Comparison of ENCODE assay signal across 27 cellular contexts in genomic region chrX:124238268-124238667, GRCh38.
A peak's percentile ranks its signal among the peaks of the same experiment; 100 is the strongest.
DNase-seq lines count a peak whose midpoint lies in the region; ATAC-seq and TF ChIP-seq lines count a peak whose summit lies in the region.
"Had no signal": no experiment of that assay in that cellular context is flagged by ENCODE, and none has a peak within 500 bp of the region (broad histone marks: within the 10 kb centered on the region; RNA-seq: fewer than 3 reads in every experiment).

No MANE protein-coding gene starts in this region.

- no peaks in the 10 kb centered on the region for H3K9me3 Mint-ChIP-seq in activated CD4-positive, alpha-beta T cell treated with anti-CD3 and anti-CD28 coated beads for 36 hours (ENCODE audit: low read depth)
- H3K9me3 Mint-ChIP-seq in activated CD4-positive, alpha-beta T cell treated with anti-CD3 and anti-CD28 coated beads, Interleukin-2, amount 10 ng/mL, durations not matched to agents 7 days and 5 days: no peaks in the 10 kb centered on the region
- H3K9me3 Mint-ChIP-seq in activated T-helper 1 cell treated with anti-CD3 and anti-CD28 coated beads, Interleukin-12 subunit alpha, Interleukin-12 subunit beta, Interleukin-2, Interleukin-4 antibody, amounts not matched to agents 30 ng/mL and 10 ng/mL and 1 ng/mL, durations not matched to agents 14 hours and 24 hours and 36 hours: no peaks in the 10 kb centered on the region
- H3K9me3 Mint-ChIP-seq in naive thymus-derived CD4-positive, alpha-beta T cell: peaks cover 0 to 3% (median 0%) of the 10 kb centered on the region in 11 donors
- H3K9me3 Mint-ChIP-seq: stimulated activated naive B cell treated with anti-CD40 and anti-IgM and Interleukin-4, amounts not matched to agents 10 μg/mL and 1 μg/mL and 100 μg/mL, for 72 hours had no signal

- H3K4me1 Mint-ChIP-seq in activated CD4-positive, alpha-beta T cell treated with anti-CD3 and anti-CD28 coated beads for 36 hours: peaks cover 48% of the 10 kb centered on the region
- peaks cover 46% of the 10 kb centered on the region for H3K4me1 Mint-ChIP-seq in activated CD4-positive, alpha-beta T cell treated with anti-CD3 and anti-CD28 coated beads, Interleukin-2, amount 10 ng/mL, durations not matched to agents 7 days and 5 days
- H3K4me1 Mint-ChIP-seq in activated T-helper 1 cell treated with anti-CD3 and anti-CD28 coated beads, Interleukin-12 subunit alpha, Interleukin-12 subunit beta, Interleukin-2, Interleukin-4 antibody, amounts not matched to agents 30 ng/mL and 10 ng/mL and 1 ng/mL, durations not matched to agents 14 hours and 24 hours and 36 hours (ENCODE audit: low read depth): peaks cover 46% of the 10 kb centered on the region
- peaks cover 8 to 47% (median 32%) of the 10 kb centered on the region in 7 donors for H3K4me1 Mint-ChIP-seq in naive thymus-derived CD4-positive, alpha-beta T cell
- H3K4me1 Mint-ChIP-seq: CD14-positive monocyte had no signal

- H3K27ac ChIP-seq in naive thymus-derived CD4-positive, alpha-beta T cell (ENCODE audit: low read depth, low read length): no peak overlapping the region
- H3K27ac ChIP-seq in ascending aorta: no peak overlapping the region
- H3K27ac ChIP-seq: coronary artery, GM23248, ovary, PC-9, thoracic aorta had no signal

- no peaks in the 10 kb centered on the region for H3K36me3 ChIP-seq in naive thymus-derived CD4-positive, alpha-beta T cell (ENCODE audit: control insufficient read depth in 2 of 3, insufficient read depth in 3 of 3, low read length in 3 of 3)
- no peaks in the 10 kb centered on the region for H3K36me3 ChIP-seq in ascending aorta
- H3K36me3 ChIP-seq: ovary, thoracic aorta had no signal

- no peaks in the 10 kb centered on the region for H3K27me3 ChIP-seq in naive thymus-derived CD4-positive, alpha-beta T cell (ENCODE audit: control insufficient read depth in 2 of 2, insufficient read depth in 2 of 2, low read length in 2 of 2)
- no peaks in the 10 kb centered on the region for H3K27me3 ChIP-seq in ascending aorta
- H3K27me3 ChIP-seq: ovary had no signal

- POLR2A ChIA-PET in activated CD4-positive, alpha-beta T cell treated with anti-CD3 and anti-CD28 coated beads for 36 hours (lab: Charles Lee): interaction anchor here (1.0 to 1.1 kb wide), 2 partner anchors 19 to 21 kb away, joined by 3 to 7 read pairs; no protein-coding TSS in a partner anchor
- POLR2A ChIA-PET in activated CD4-positive, alpha-beta T cell treated with anti-CD3 and anti-CD28 coated beads, Interleukin-2, amount 10 ng/mL, durations not matched to agents 7 days and 5 days (lab: Charles Lee): no interaction called here
- POLR2A ChIA-PET in naive thymus-derived CD4-positive, alpha-beta T cell (lab: Charles Lee): no interaction called here

- TF ChIP-seq CTCF in ascending aorta (IDR thresholded peaks at IDR 0.05): no peak
- TF ChIP-seq CTCF in GM20000 (IDR thresholded peaks at IDR 0.05; ENCODE audit: extremely low read depth, missing control alignments): no peak

- peak overlapping the region; percentile 37 for H3K4me3 Mint-ChIP-seq in activated CD4-positive, alpha-beta T cell treated with anti-CD3 and anti-CD28 coated beads for 36 hours
- no peak overlapping the region for H3K4me3 Mint-ChIP-seq in activated CD4-positive, alpha-beta T cell treated with anti-CD3 and anti-CD28 coated beads, Interleukin-2, amount 10 ng/mL, durations not matched to agents 7 days and 5 days
- peak overlapping the region; percentile 41 for H3K4me3 Mint-ChIP-seq in activated T-helper 1 cell treated with anti-CD3 and anti-CD28 coated beads, Interleukin-12 subunit alpha, Interleukin-12 subunit beta, Interleukin-2, Interleukin-4 antibody, amounts not matched to agents 30 ng/mL and 10 ng/mL and 1 ng/mL, durations not matched to agents 14 hours and 24 hours and 36 hours
- H3K4me3 Mint-ChIP-seq in naive thymus-derived CD4-positive, alpha-beta T cell: no peak overlapping the region
- H3K4me3 Mint-ChIP-seq: CD14-positive monocyte; stimulated activated naive B cell treated with anti-CD40 and anti-IgM and Interleukin-4, amounts not matched to agents 10 μg/mL and 1 μg/mL and 100 μg/mL, for 72 hours had no signal

- H3K36me3 Mint-ChIP-seq in activated CD4-positive, alpha-beta T cell treated with anti-CD3 and anti-CD28 coated beads for 36 hours (ENCODE audit: low read depth): no peaks in the 10 kb centered on the region
- no peaks in the 10 kb centered on the region for H3K36me3 Mint-ChIP-seq in activated CD4-positive, alpha-beta T cell treated with anti-CD3 and anti-CD28 coated beads, Interleukin-2, amount 10 ng/mL, durations not matched to agents 7 days and 5 days (ENCODE audit: low read depth)
- no peaks in the 10 kb centered on the region for H3K36me3 Mint-ChIP-seq in activated T-helper 1 cell treated with anti-CD3 and anti-CD28 coated beads, Interleukin-12 subunit alpha, Interleukin-12 subunit beta, Interleukin-2, Interleukin-4 antibody, amounts not matched to agents 30 ng/mL and 10 ng/mL and 1 ng/mL, durations not matched to agents 14 hours and 24 hours and 36 hours (ENCODE audit: low read depth)
- peaks cover 0 to 4% (median 0%) of the 10 kb centered on the region in 5 donors for H3K36me3 Mint-ChIP-seq in naive thymus-derived CD4-positive, alpha-beta T cell
- H3K36me3 Mint-ChIP-seq: CD14-positive monocyte; stimulated activated naive B cell treated with anti-CD40 and anti-IgM and Interleukin-4, amounts not matched to agents 10 μg/mL and 1 μg/mL and 100 μg/mL, for 72 hours had no signal

- peaks cover 0 to 7% of the 10 kb centered on the region in 2 donors for H3K4me1 ChIP-seq in naive thymus-derived CD4-positive, alpha-beta T cell (ENCODE audit: control insufficient read depth in 2 of 2, insufficient read depth in 2 of 2, low read length in 2 of 2)
- H3K4me1 ChIP-seq in ascending aorta: no peaks in the 10 kb centered on the region

- peak overlapping the region; percentile 90 for H3K27ac Mint-ChIP-seq in activated CD4-positive, alpha-beta T cell treated with anti-CD3 and anti-CD28 coated beads for 36 hours
- H3K27ac Mint-ChIP-seq in activated CD4-positive, alpha-beta T cell treated with anti-CD3 and anti-CD28 coated beads, Interleukin-2, amount 10 ng/mL, durations not matched to agents 7 days and 5 days: no peak overlapping the region
- peak overlapping the region; percentile 82 for H3K27ac Mint-ChIP-seq in activated T-helper 1 cell treated with anti-CD3 and anti-CD28 coated beads, Interleukin-12 subunit alpha, Interleukin-12 subunit beta, Interleukin-2, Interleukin-4 antibody, amounts not matched to agents 30 ng/mL and 10 ng/mL and 1 ng/mL, durations not matched to agents 14 hours and 24 hours and 36 hours
- peak overlapping the region in 5 of 9 donors; percentile 14 to 50 (median 20) for H3K27ac Mint-ChIP-seq in naive thymus-derived CD4-positive, alpha-beta T cell
- H3K27ac Mint-ChIP-seq: CD14-positive monocyte; stimulated activated naive B cell treated with anti-CD40 and anti-IgM and Interleukin-4, amounts not matched to agents 10 μg/mL and 1 μg/mL and 100 μg/mL, for 72 hours had no signal

- peaks cover 2% of the 10 kb centered on the region for H3K27me3 Mint-ChIP-seq in activated CD4-positive, alpha-beta T cell treated with anti-CD3 and anti-CD28 coated beads for 36 hours
- H3K27me3 Mint-ChIP-seq in activated CD4-positive, alpha-beta T cell treated with anti-CD3 and anti-CD28 coated beads, Interleukin-2, amount 10 ng/mL, durations not matched to agents 7 days and 5 days: no peaks in the 10 kb centered on the region
- H3K27me3 Mint-ChIP-seq in activated T-helper 1 cell treated with anti-CD3 and anti-CD28 coated beads, Interleukin-12 subunit alpha, Interleukin-12 subunit beta, Interleukin-2, Interleukin-4 antibody, amounts not matched to agents 30 ng/mL and 10 ng/mL and 1 ng/mL, durations not matched to agents 14 hours and 24 hours and 36 hours (ENCODE audit: insufficient read depth): peaks cover 4% of the 10 kb centered on the region
- peaks cover 0 to 2% (median 0%) of the 10 kb centered on the region in 5 donors for H3K27me3 Mint-ChIP-seq in naive thymus-derived CD4-positive, alpha-beta T cell

- CTCF ChIA-PET in activated CD4-positive, alpha-beta T cell treated with anti-CD3 and anti-CD28 coated beads for 36 hours (lab: Charles Lee): interaction anchor here (0.8 to 1.4 kb wide), 5 partner anchors 9 to 168 kb away, joined by 3 to 5 read pairs (median 4); no protein-coding TSS in a partner anchor
- CTCF ChIA-PET in activated CD4-positive, alpha-beta T cell treated with anti-CD3 and anti-CD28 coated beads, Interleukin-2, amount 10 ng/mL, durations not matched to agents 7 days and 5 days (lab: Charles Lee): interaction anchor here (0.7 to 0.9 kb wide), 2 partner anchors 13 to 129 kb away, joined by 3 read pairs; no protein-coding TSS in a partner anchor
- CTCF ChIA-PET in naive thymus-derived CD4-positive, alpha-beta T cell (lab: Charles Lee): interaction anchor here (0.9 kb wide), 1 partner anchor 21 kb away, joined by 3 read pairs; no protein-coding TSS in a partner anchor

- no peak overlapping the region for H3K4me3 ChIP-seq in naive thymus-derived CD4-positive, alpha-beta T cell (ENCODE audit: low read length)
- H3K4me3 ChIP-seq in ascending aorta: no peak overlapping the region
- H3K4me3 ChIP-seq: coronary artery, GM23248, ovary, PC-9, skin epidermis, thoracic aorta had no signal

- intact Hi-C loops in activated CD4-positive, alpha-beta T cell treated with anti-CD3 and anti-CD28 coated beads for 36 hours (cut with DNase I, micrococcal nuclease): loop anchor here (1.0 to 10.0 kb wide), 7 partner anchors 20 to 1057 kb away; partner anchors contain the start of gene SH2D1A (in 1 of the 2)
- intact Hi-C loops in activated T-helper 1 cell treated with anti-CD3 and anti-CD28 coated beads, Interleukin-12 subunit alpha, Interleukin-12 subunit beta, Interleukin-2, Interleukin-4 antibody, amounts not matched to agents 30 ng/mL and 10 ng/mL and 1 ng/mL, durations not matched to agents 14 hours and 24 hours and 36 hours (cut with micrococcal nuclease): no loop called here
- intact Hi-C loops in naive thymus-derived CD4-positive, alpha-beta T cell (cut with micrococcal nuclease): no loop called here
- intact Hi-C loops in ascending aorta (cut with DNase I): no loop called here

- peak; percentile 14 for DNase-seq in activated CD4-positive, alpha-beta T cell treated with anti-CD3 and anti-CD28 coated beads for 36 hours
- DNase-seq in activated CD4-positive, alpha-beta T cell treated with anti-CD3 and anti-CD28 coated beads, Interleukin-2, amount 10 ng/mL, durations not matched to agents 7 days and 5 days: no peak
- DNase-seq in activated T-helper 1 cell treated with anti-CD3 and anti-CD28 coated beads, Interleukin-12 subunit alpha, Interleukin-12 subunit beta, Interleukin-2, Interleukin-4 antibody, amounts not matched to agents 30 ng/mL and 10 ng/mL and 1 ng/mL, durations not matched to agents 14 hours and 24 hours and 36 hours (ENCODE audit: low spot score): no peak
- no peak for DNase-seq in naive thymus-derived CD4-positive, alpha-beta T cell
- DNase-seq in ascending aorta (ENCODE audit: low spot score in 2 of 2) (no peak), GM20000 (ENCODE audit: low spot score) (no peak)
- DNase-seq: 8988T; activated CD4-positive, alpha-beta T cell treated with anti-CD3 and anti-CD28 coated beads for 48 hours; activated CD8-positive, alpha-beta memory T cell treated with anti-CD3 and anti-CD28 coated beads, Interleukin-2, amount 50 U/mL, for 4 hours; activated gamma-delta T cell treated with Interleukin-2 at 50 U/mL for 16 hours; effector CD8-positive, alpha-beta T cell; GM23248; IMR-90; NCI-H146; NCI-H345; ovary; PC-9; retina; SK-N-SH; stimulated activated naive B cell treated with anti-CD40 and anti-IgM and Interleukin-4, amounts not matched to agents 10 μg/mL and 1 μg/mL and 100 μg/mL, for 72 hours had no signal

- ATAC-seq in activated CD4-positive, alpha-beta T cell treated with anti-CD3 and anti-CD28 coated beads for 36 hours: peak; percentile 59
- ATAC-seq in HG02610 (IDR thresholded peaks at IDR 0.05; ENCODE audit: unreplicated experiment) (peak; percentile 40), GM18867 (IDR thresholded peaks at IDR 0.05; ENCODE audit: unreplicated experiment) (no peak)
- no peak for ATAC-seq in naive thymus-derived CD4-positive, alpha-beta T cell
- ATAC-seq: left lobe of liver; stimulated activated naive B cell treated with anti-CD40 and anti-IgM and Interleukin-4, amounts not matched to agents 10 μg/mL and 1 μg/mL and 100 μg/mL, for 72 hours had no signal

- no peaks in the 10 kb centered on the region for H3K9me3 ChIP-seq in naive thymus-derived CD4-positive, alpha-beta T cell (ENCODE audit: control insufficient read depth in 2 of 3, low read length in 3 of 3)
- H3K9me3 ChIP-seq in ascending aorta: no peaks in the 10 kb centered on the region
- H3K9me3 ChIP-seq: ovary, SK-N-SH, thoracic aorta had no signal

Comparison
In these comparisons a context has a peak if more than half of its experiments do, and no peak if none do; other contexts are left out.
1. H3K4me3 Mint-ChIP-seq: peak in activated CD4-positive, alpha-beta T cell treated with anti-CD3 and anti-CD28 coated beads for 36 hours (single experiment) and activated T-helper 1 cell treated with anti-CD3 and anti-CD28 coated beads, Interleukin-12 subunit alpha, Interleukin-12 subunit beta, Interleukin-2, Interleukin-4 antibody, amounts not matched to agents 30 ng/mL and 10 ng/mL and 1 ng/mL, durations not matched to agents 14 hours and 24 hours and 36 hours (single experiment); none in activated CD4-positive, alpha-beta T cell treated with anti-CD3 and anti-CD28 coated beads, Interleukin-2, amount 10 ng/mL, durations not matched to agents 7 days and 5 days (single experiment) and naive thymus-derived CD4-positive, alpha-beta T cell (0 of 10).
2. ATAC-seq: peak in activated CD4-positive, alpha-beta T cell treated with anti-CD3 and anti-CD28 coated beads for 36 hours (single experiment) and HG02610 (single experiment); none in naive thymus-derived CD4-positive, alpha-beta T cell (single experiment) and GM18867 (single experiment).
3. intact Hi-C loops: an anchor here in activated CD4-positive, alpha-beta T cell treated with anti-CD3 and anti-CD28 coated beads for 36 hours (1.0 to 10.0 kb wide); none called in activated T-helper 1 cell treated with anti-CD3 and anti-CD28 coated beads, Interleukin-12 subunit alpha, Interleukin-12 subunit beta, Interleukin-2, Interleukin-4 antibody, amounts not matched to agents 30 ng/mL and 10 ng/mL and 1 ng/mL, durations not matched to agents 14 hours and 24 hours and 36 hours, naive thymus-derived CD4-positive, alpha-beta T cell and ascending aorta.